10 cellular contexts compared by ENCODE assay signal in genomic region chr3:111012388-111013248, GRCh38. TPM values are rescaled to one million over a fixed set of nuclear protein-coding genes. Genes with fewer than 3 reads are reported as not detected.
DNase-seq lines count a peak whose midpoint lies in the region; ATAC-seq, FAIRE-seq and TF ChIP-seq lines count a peak whose summit lies in the region.
"Had no signal": no experiment of that assay in that cellular context is flagged by ENCODE, and none has a peak within 500 bp of the region (broad histone marks: within the 10 kb centered on the region; RNA-seq: fewer than 3 reads in every experiment).

No MANE protein-coding gene starts in this region.

- no peak overlapping the region for H2AFZ ChIP-seq in OCI-LY7 (ENCODE audit: low read length)
- H2AFZ ChIP-seq in hepatocyte: no peak overlapping the region

- H3K79me2 ChIP-seq in OCI-LY7 (ENCODE audit: insufficient read depth, low read depth, low read length): no peaks in the 10 kb centered on the region
- H3K79me2 ChIP-seq in hepatocyte: no peaks in the 10 kb centered on the region

- H4K20me1 ChIP-seq in OCI-LY7 (ENCODE audit: insufficient read depth, low read length) (no peaks in the 10 kb centered on the region), hepatocyte (ENCODE audit: insufficient read depth, poor library complexity, severe bottlenecking) (no peaks in the 10 kb centered on the region)

- H3K4me3 ChIP-seq in breast epithelium: no peak overlapping the region
- H3K4me3 ChIP-seq in OCI-LY7 (ENCODE audit: low read depth, low read length, poor library complexity, severe bottlenecking): no peak overlapping the region
- H3K4me3 ChIP-seq in hepatocyte: no peak overlapping the region

- no peaks in the 10 kb centered on the region for H3K27me3 Mint-ChIP-seq in MCF 10A (ENCODE audit: insufficient read depth, unreplicated experiment)

- H3K4me3 Mint-ChIP-seq in MCF 10A (ENCODE audit: unreplicated experiment): no peak overlapping the region
- H3K4me3 Mint-ChIP-seq: CD14-positive monocyte had no signal

- H3K27me3 ChIP-seq in breast epithelium: no peaks in the 10 kb centered on the region
- no peaks in the 10 kb centered on the region for H3K27me3 ChIP-seq in hepatocyte

- no TSS peak for BruUV-seq in MCF 10A (replicated peaks; lab: Mats Ljungman, UMichigan)
- BruUV-seq in OCI-LY7 (replicated peaks; lab: Mats Ljungman, UMichigan): no TSS peak

- TF ChIP-seq CTCF in MCF 10A (IDR thresholded peaks at IDR 0.05; ENCODE audit: unreplicated experiment) (no peak), breast epithelium (IDR thresholded peaks at IDR 0.05) (no peak), OCI-LY7 (conservative IDR thresholded peaks at IDR 0.05; ENCODE audit: low read length) (peak; percentile 17; the same call in 1 of the 2 replicates), hepatocyte (IDR thresholded peaks at IDR 0.05; ENCODE audit: poor library complexity) (peak; percentile 38)

- ATAC-seq in GM18505 (IDR thresholded peaks at IDR 0.05; ENCODE audit: unreplicated experiment) (no peak), HG02642 (IDR thresholded peaks at IDR 0.05; ENCODE audit: poor library complexity, unreplicated experiment) (no peak)

- FAIRE-seq in urothelium cell line (lab: Jason Lieb, UNC): no peak

- H3K36me3 ChIP-seq in breast epithelium: no peaks in the 10 kb centered on the region
- H3K36me3 ChIP-seq in OCI-LY7 (ENCODE audit: insufficient read depth, low read length): no peaks in the 10 kb centered on the region
- no peaks in the 10 kb centered on the region for H3K36me3 ChIP-seq in hepatocyte (replicated peaks; ENCODE audit: insufficient read depth, low read depth)

- no peaks in the 10 kb centered on the region for H3K9me2 ChIP-seq in OCI-LY7 (ENCODE audit: insufficient read depth, low read length)
- H3K9me2 ChIP-seq in hepatocyte (replicated peaks; ENCODE audit: insufficient read depth): no peaks in the 10 kb centered on the region

- no peaks in the 10 kb centered on the region for H3K4me1 ChIP-seq in breast epithelium
- H3K4me1 ChIP-seq in OCI-LY7 (ENCODE audit: insufficient read depth, low read length, poor library complexity, severe bottlenecking): no peaks in the 10 kb centered on the region
- H3K4me1 ChIP-seq in hepatocyte (ENCODE audit: insufficient read depth): no peaks in the 10 kb centered on the region

- H3K27ac Mint-ChIP-seq in MCF 10A (ENCODE audit: low read depth, unreplicated experiment): no peak overlapping the region
- H3K27ac Mint-ChIP-seq: CD14-positive monocyte had no signal

- DNase-seq in MCF 10A (ENCODE audit: unreplicated experiment) (peak; percentile 60), breast epithelium (ENCODE audit: low spot score in 2 of 2) (no peak), OCI-LY7 (ENCODE audit: low spot score) (no peak), hepatocyte (ENCODE audit: low spot score) (peak; percentile 16), urothelium cell line (ENCODE audit: low spot score) (peak; percentile 11), NCI-H2196 (lab: John Stamatoyannopoulos, UW; ENCODE audit: unreplicated experiment) (no peak)
- DNase-seq: hippocampal formation had no signal

- TF ChIP-seq POLR2A in breast epithelium (IDR thresholded peaks at IDR 0.05): no peak
- no peak for TF ChIP-seq POLR2A in GM18505 (IDR thresholded peaks at IDR 0.05; ENCODE audit: borderline replicate concordance, extremely low read depth, insufficient read depth, insufficient read length)

- intact Hi-C loops in MCF 10A (cut with micrococcal nuclease): loop anchor here (5.0 kb wide), 1 partner anchor 325 kb away; no protein-coding TSS in a partner anchor
- intact Hi-C loops in breast epithelium (cut with DNase I; ENCODE audit: low total_unique reads): no loop called here
- intact Hi-C loops in OCI-LY7 (cut with micrococcal nuclease; ENCODE audit: unreplicated experiment): no loop called here

- H3K4me1 Mint-ChIP-seq in MCF 10A (ENCODE audit: insufficient read depth, unreplicated experiment): peaks cover 5% of the 10 kb centered on the region
- H3K4me1 Mint-ChIP-seq: CD14-positive monocyte had no signal

- no peaks in the 10 kb centered on the region for H3K9me3 ChIP-seq in breast epithelium
- H3K9me3 ChIP-seq in OCI-LY7 (ENCODE audit: low read length): no peaks in the 10 kb centered on the region
- no peaks in the 10 kb centered on the region for H3K9me3 ChIP-seq in hepatocyte (ENCODE audit: low read depth)

- no peaks in the 10 kb centered on the region for H3K9me3 Mint-ChIP-seq in MCF 10A (ENCODE audit: unreplicated experiment)

- WGBS in hepatocyte (ENCODE audit: low lambda C conversion rate, missing lambda C conversion rate): 69% methylated on average over 7 of the region's 7 CpGs

- CTCF ChIA-PET in MCF 10A (lab: Yijun Ruan, JAX) (interaction anchor here (0.6 to 1.5 kb wide), 3 partner anchors 53 to 324 kb away, joined by 3 to 4 read pairs (median 3); no protein-coding TSS in a partner anchor), OCI-LY7 (lab: Charles Lee; ENCODE audit: unreplicated experiment) (no interaction called here)

- H3K36me3 Mint-ChIP-seq in MCF 10A (ENCODE audit: insufficient read depth, unreplicated experiment): no peaks in the 10 kb centered on the region
- H3K36me3 Mint-ChIP-seq: CD14-positive monocyte had no signal

- H3K27ac ChIP-seq in breast epithelium (no peak overlapping the region), OCI-LY7 (ENCODE audit: low read depth, low read length, poor library complexity, severe bottlenecking) (no peak overlapping the region), hepatocyte (no peak overlapping the region)

- H3K4me2 ChIP-seq in OCI-LY7 (ENCODE audit: low read length): no peak overlapping the region
- H3K4me2 ChIP-seq in hepatocyte: no peak overlapping the region

- POLR2A ChIA-PET in MCF 10A (lab: Yijun Ruan, JAX): no interaction called here
- POLR2A ChIA-PET in OCI-LY7 (lab: Charles Lee): interaction anchor here (0.9 kb wide), 2 partner anchors 14 to 16 kb away, joined by 3 to 4 read pairs; no protein-coding TSS in a partner anchor

RNA-seq across cellular contexts. Expression of gene NECTIN3, which starts 59.0 kb away (rescaled TPM):
- 24.0 and 25.6 TPM in 2 replicates for total RNA-seq in MCF 10A (2022)
- 10 to 100 TPM; 17.1 to 33.0 (median 19.7) TPM for total RNA-seq in breast epithelium
- 0.22 TPM in 1 of 2 replicates, not detected in the other for total RNA-seq in OCI-LY7 (2014; rRNA removed; shearing (Covaris generic))
- not detected in 2 replicates for total RNA-seq in OCI-LY7 (2022)
- 64.9 and 88.6 TPM in 2 replicates for total RNA-seq in hepatocyte
- polyA plus RNA-seq in hepatocyte: 15.7 and 18.9 TPM in 2 replicates
- polyA plus RNA-seq: CD14-positive monocyte had no signal

Comparison
In these comparisons a context has a peak if more than half of its experiments do, and no peak if none do; other contexts are left out.
1. DNase-seq: peak in MCF 10A (single experiment), hepatocyte (single experiment) and urothelium cell line (single experiment); none in breast epithelium (0 of 2), OCI-LY7 (single experiment) and NCI-H2196 (single experiment).
2. CTCF ChIP-seq: peak in OCI-LY7 (single experiment) and hepatocyte (single experiment); none in MCF 10A (single experiment) and breast epithelium (0 of 3).
3. RNA of gene NECTIN3, which starts 59.0 kb away (total RNA-seq): 64.9 to 88.6 TPM in hepatocyte, 24.0 to 25.6 TPM in MCF 10A and 17.1 to 33.0 TPM in breast epithelium; 0.22 TPM in OCI-LY7; every median in the first group is over 10 times any median in the second.